Comparison of ENCODE assay signal across 13 cellular contexts in genomic region chr20:37313546-37314091, GRCh38. TPM values are rescaled to one million over a fixed set of nuclear protein-coding genes. Genes with fewer than 3 reads are reported as not detected.
DNase-seq lines count a peak whose midpoint lies in the region; FAIRE-seq and TF ChIP-seq lines count a peak whose summit lies in the region.
"Had no signal": no experiment of that assay in that cellular context is flagged by ENCODE, and none has a peak within 500 bp of the region (broad histone marks: within the 10 kb centered on the region; RNA-seq: fewer than 3 reads in every experiment).

No MANE protein-coding gene starts in this region.

- H3K4me3 Mint-ChIP-seq in CD14-positive monocyte: no peak overlapping the region

- TF ChIP-seq CTCF in CD14-positive monocyte (IDR thresholded peaks at IDR 0.05): no peak
- no peak for TF ChIP-seq CTCF in esophagus squamous epithelium (IDR thresholded peaks at IDR 0.05)
- TF ChIP-seq CTCF in parathyroid adenoma (IDR thresholded peaks at IDR 0.05): no peak

- H3K4me1 ChIP-seq in HUES6 (ENCODE audit: control insufficient read depth, insufficient read depth, low read length) (peaks cover 63% of the 10 kb centered on the region), esophagus squamous epithelium (peaks cover 6 to 87% (median 34%) of the 10 kb centered on the region in 3 donors), parathyroid adenoma (peaks cover 27% of the 10 kb centered on the region)

- H3K9ac ChIP-seq in HUES6 (ENCODE audit: low read length) (peak overlapping the region; percentile 81), parathyroid adenoma (no peak overlapping the region)

- no peak for DNase-seq in CD14-positive monocyte (ENCODE audit: low spot score)
- no peak for DNase-seq in esophagus squamous epithelium (lab: John Stamatoyannopoulos, UW)
- DNase-seq in OCI-M1 (lab: John Stamatoyannopoulos, UW): no peak
- no peak for DNase-seq in urothelium cell line (ENCODE audit: low spot score)
- no peak for DNase-seq in effector CD8-positive, alpha-beta T cell (lab: John Stamatoyannopoulos, UW)
- no peak for DNase-seq in foreskin melanocyte
- DNase-seq: Calu3, NCI-H2029 had no signal

- H3K9me3 ChIP-seq in HUES6 (ENCODE audit: control insufficient read depth, insufficient read depth, low read depth, low read length) (no peaks in the 10 kb centered on the region), esophagus squamous epithelium (no peaks in the 10 kb centered on the region), parathyroid adenoma (ENCODE audit: control insufficient read depth, low read length) (no peaks in the 10 kb centered on the region)

- WGBS in esophagus squamous epithelium, 2 donors: 87% methylated on average over 8 of the region's 8 CpGs

- H3K4me3 ChIP-seq in HUES6 (ENCODE audit: low read depth, low read length) (no peak overlapping the region), esophagus squamous epithelium (no peak overlapping the region), parathyroid adenoma (ENCODE audit: low read depth, low read length) (no peak overlapping the region)
- H3K4me3 ChIP-seq: GM12878 had no signal

- H3K9me3 Mint-ChIP-seq in CD14-positive monocyte: peaks cover 0 to 2% (median 0%) of the 10 kb centered on the region in 7 donors

- H3K36me3 Mint-ChIP-seq in CD14-positive monocyte: peaks cover 80 to 90% of the 10 kb centered on the region in 2 donors

- intact Hi-C loops in CD14-positive monocyte (cut with micrococcal nuclease) (loop anchor here in 1 of 2 donors (10.0 kb wide), 1 partner anchor 71 kb away; no protein-coding TSS in a partner anchor), esophagus squamous epithelium (cut with DNase I) (no loop called here)

- H3K4me1 Mint-ChIP-seq in CD14-positive monocyte: peaks cover 50% of the 10 kb centered on the region

- peaks cover 0 to 2% (median 0%) of the 10 kb centered on the region in 3 donors for H3K27me3 Mint-ChIP-seq in CD14-positive monocyte (ENCODE audit: low read depth in 3 of 3)

- no peak overlapping the region for H3K4me2 ChIP-seq in parathyroid adenoma (ENCODE audit: low read length)

- peak overlapping the region; percentile 30 for H2AFZ ChIP-seq in parathyroid adenoma

- no peak for TF ChIP-seq POLR2A in esophagus squamous epithelium (IDR thresholded peaks at IDR 0.05)

- peaks cover 18% of the 10 kb centered on the region for H3K79me2 ChIP-seq in parathyroid adenoma

- H3K27ac ChIP-seq in HUES6 (ENCODE audit: low read depth, low read length) (peak overlapping the region; percentile 44; the same call in 1 of the 2 replicates), esophagus squamous epithelium (peak overlapping the region; percentile 75 to 92 (median 88)), parathyroid adenoma (peak overlapping the region; percentile 69)
- H3K27ac ChIP-seq: VCaP had no signal

- H3K27ac Mint-ChIP-seq in CD14-positive monocyte: peak overlapping the region in 6 of 7 donors; percentile 46 to 97 (median 80)

- no peak for FAIRE-seq in urothelium cell line (lab: Jason Lieb, UNC)
- FAIRE-seq: endometrium, GM12878 had no signal

- H3K36me3 ChIP-seq in HUES6 (ENCODE audit: control insufficient read depth, insufficient read depth, low read length): peaks cover 29% of the 10 kb centered on the region
- peaks cover 4 to 86% (median 4%) of the 10 kb centered on the region in 3 donors for H3K36me3 ChIP-seq in esophagus squamous epithelium
- no peaks in the 10 kb centered on the region for H3K36me3 ChIP-seq in parathyroid adenoma (ENCODE audit: control insufficient read depth, insufficient read depth, low read length)

- no peaks in the 10 kb centered on the region for H3K27me3 ChIP-seq in HUES6 (ENCODE audit: control insufficient read depth, insufficient read depth, low read length)
- H3K27me3 ChIP-seq in esophagus squamous epithelium: no peaks in the 10 kb centered on the region
- H3K27me3 ChIP-seq in parathyroid adenoma (ENCODE audit: control insufficient read depth, insufficient read depth, low read length): no peaks in the 10 kb centered on the region

RNA-seq across cellular contexts. Expression of gene MANBAL, which starts 24.2 kb away (rescaled TPM):
- polyA plus RNA-seq in CD14-positive monocyte: 10 to 100 TPM; 17.1 to 17.3 TPM
- 10 to 100 TPM; 19.6 to 30.9 (median 27.3) TPM for total RNA-seq in esophagus squamous epithelium

RNA-seq across cellular contexts. Expression of gene SRC, which starts 32.3 kb away (rescaled TPM):
- 1 to 10 TPM; 4.9 to 6.8 TPM for polyA plus RNA-seq in CD14-positive monocyte
- 10 to 100 TPM; 32.4 to 46.5 (median 39.0) TPM for total RNA-seq in esophagus squamous epithelium

RNA-seq across cellular contexts. Expression of gene GHRH, which starts 52.0 kb away (rescaled TPM):
- not detected for polyA plus RNA-seq in CD14-positive monocyte
- total RNA-seq in esophagus squamous epithelium: not detected
- total RNA-seq: Calu3, GM12878 had no signal
- polyA plus RNA-seq: GM12878 had no signal
